In the genomic region with DNA sequence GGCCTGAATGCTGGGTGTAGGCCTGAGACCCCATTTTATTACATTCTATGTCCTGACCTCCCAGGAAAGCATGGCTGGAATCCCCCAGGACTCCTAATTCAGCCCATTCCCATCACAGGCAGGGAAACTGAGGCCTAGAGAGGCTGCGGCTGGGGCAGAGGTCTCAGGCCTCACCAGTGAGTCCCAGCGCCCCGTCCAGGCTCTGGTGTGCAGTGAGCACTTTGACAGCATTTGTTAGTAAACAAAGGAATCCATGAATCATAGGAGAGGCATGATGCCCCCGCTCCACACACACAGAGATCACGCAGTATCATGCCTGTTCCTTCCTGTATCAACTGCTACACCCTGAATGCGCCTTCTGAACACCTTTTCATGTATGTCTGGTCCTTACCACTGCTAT, we compare ENCODE assay signal across 19 cellular contexts. TPM values are rescaled to one million over a fixed set of nuclear protein-coding genes. Genes with fewer than 3 reads are reported as not detected.
"Had no signal": no experiment of that assay in that cellular context is flagged by ENCODE, and none has a peak within 500 bp of the region (broad histone marks: within the 10 kb centered on the region; RNA-seq: fewer than 3 reads in every experiment).

No MANE protein-coding gene starts in this region.

- DNase-seq: Karpas-422, KG1, MG63, NCI-H1092, NCI-H1105 treated with DMSO at 0.1 percent for 48 hours, NCI-H1417 treated with DMSO at 0.1 percent for 48 hours, NCI-H146, NCI-H1930, NCI-H2081, NCI-H226, NCI-H446, NCI-H510A, NCI-H774, PC-3, SIG-M5 had no signal

- H3K27me3 ChIP-seq: MG63 had no signal

- H3K27ac ChIP-seq: RWPE1, SJSA1, SK-N-MC had no signal

- H3K4me1 ChIP-seq: SJSA1 had no signal

- H3K9me3 ChIP-seq: MG63, SJSA1 had no signal

- ATAC-seq: Panc1, PC-3 had no signal

- H3K36me3 ChIP-seq: MG63, SJSA1 had no signal

- H3K4me3 ChIP-seq: MG63, SJSA1, SK-N-MC had no signal

RNA-seq across cellular contexts. Expression of a gene that starts 51.4 kb away (rescaled TPM):
- total RNA-seq: PC-3, SJSA1 had no signal
